Comparison of ENCODE assay signal across 8 cellular contexts in genomic region chr3:187744169-187745151, GRCh38. TPM values are rescaled to one million over a fixed set of nuclear protein-coding genes. Genes with fewer than 3 reads are reported as not detected.
DNase-seq lines count a peak whose midpoint lies in the region; ATAC-seq, FAIRE-seq and TF ChIP-seq lines count a peak whose summit lies in the region.

No MANE protein-coding gene starts in this region.

- no peaks in the 10 kb centered on the region for H3K9me3 Mint-ChIP-seq in activated CD8-positive, alpha-beta T cell treated with anti-CD3 and anti-CD28 coated beads, Interleukin-2, amount 10 ng/mL, durations not matched to agents 7 days and 5 days (ENCODE audit: insufficient read depth)
- no peaks in the 10 kb centered on the region for H3K9me3 Mint-ChIP-seq in memory B cell
- H3K9me3 Mint-ChIP-seq in stimulated activated naive B cell treated with anti-CD40 and anti-IgM and Interleukin-4, amounts not matched to agents 10 μg/mL and 1 μg/mL and 100 μg/mL, for 72 hours, result no peaks in the 10 kb centered on the region

- no peak overlapping the region; the same call in 1 of the 2 replicates for H2AK5ac ChIP-seq in H1 (ENCODE audit: low read depth, low read length)

- no peak overlapping the region for H3K23ac ChIP-seq in H1 (ENCODE audit: insufficient read length)

- TF ChIP-seq EP300 in H1 (IDR thresholded peaks at IDR 0.05; ENCODE audit: borderline replicate concordance in 1 of 2, low read depth in 2 of 2, low read length in 2 of 2), result no peak

- no peak overlapping the region for H2BK15ac ChIP-seq in H1 (ENCODE audit: low read length)

- no peak overlapping the region for H3K14ac ChIP-seq in H1 (ENCODE audit: insufficient read length)

- H3K27me3 Mint-ChIP-seq in activated CD8-positive, alpha-beta T cell treated with anti-CD3 and anti-CD28 coated beads, Interleukin-2, amount 10 ng/mL, durations not matched to agents 7 days and 5 days (ENCODE audit: low read depth), result no peaks in the 10 kb centered on the region
- H3K27me3 Mint-ChIP-seq in memory B cell, result no peaks in the 10 kb centered on the region
- no peaks in the 10 kb centered on the region for H3K27me3 Mint-ChIP-seq in stimulated activated naive B cell treated with anti-CD40 and anti-IgM and Interleukin-4, amounts not matched to agents 10 μg/mL and 1 μg/mL and 100 μg/mL, for 72 hours

- peak; percentile 64 for DNase-seq in Daoy (ENCODE audit: low read depth)
- peak; percentile 71 for DNase-seq in NCI-H2107 (lab: John Stamatoyannopoulos, UW)
- DNase-seq in activated CD8-positive, alpha-beta T cell treated with anti-CD3 and anti-CD28 coated beads, Interleukin-2, amount 10 ng/mL, durations not matched to agents 7 days and 5 days, result peak; percentile 64
- DNase-seq in H1 (ENCODE audit: low read depth in 1 of 2, low spot score in 2 of 2), result no peak
- peak; percentile 29 to 47 for DNase-seq in memory B cell (ENCODE audit: low spot score in 2 of 2)
- DNase-seq in stimulated activated naive B cell treated with anti-CD40 and anti-IgM and Interleukin-4, amounts not matched to agents 10 μg/mL and 1 μg/mL and 100 μg/mL, for 72 hours, result peak; percentile 53
- no peak for DNase-seq in GM10248 (ENCODE audit: extremely low spot score)

- no peaks in the 10 kb centered on the region for H3K9me3 ChIP-seq in H1 (ENCODE audit: insufficient read depth in 2 of 2, low read depth in 1 of 2, low read length in 1 of 2)

- FAIRE-seq in H1 (lab: Jason Lieb, UNC), result no peak

- CTCF ChIA-PET in activated CD8-positive, alpha-beta T cell treated with anti-CD3 and anti-CD28 coated beads, Interleukin-2, amount 10 ng/mL, durations not matched to agents 7 days and 5 days (lab: Charles Lee), result interaction anchor here (0.8 to 6.4 kb wide), 18 partner anchors 55 to 1297 kb away, joined by 3 to 101 read pairs (median 10); partner anchors contain the start of gene LPP
- CTCF ChIA-PET in H1 (lab: Charles Lee; ENCODE audit: partially characterized antibody) (interaction anchor here (0.5 to 1.9 kb wide), 14 partner anchors 82 to 1910 kb away, joined by 3 to 12 read pairs (median 3); partner anchors contain the start of gene LPP), GM10248 (lab: Yijun Ruan, JAX) (interaction anchor here (1.3 to 6.2 kb wide), 4 partner anchors 8 to 1210 kb away, joined by 3 to 54 read pairs (median 19); no protein-coding TSS in a partner anchor)

- peaks cover 0 to 10% (median 5%) of the 10 kb centered on the region in 4 experiments; a peak in 3 of 7 replicates for H3K27me3 ChIP-seq in H1 (replicated peaks in 1 of 4; ENCODE audit: control insufficient read depth in 3 of 4, extremely low read depth in 1 of 4, insufficient read depth in 3 of 4, low read length in 3 of 4)

- H3K27ac Mint-ChIP-seq in activated CD8-positive, alpha-beta T cell treated with anti-CD3 and anti-CD28 coated beads, Interleukin-2, amount 10 ng/mL, durations not matched to agents 7 days and 5 days, result peak overlapping the region; percentile 100
- peak overlapping the region; percentile 99 for H3K27ac Mint-ChIP-seq in memory B cell
- peak overlapping the region; percentile 100 for H3K27ac Mint-ChIP-seq in stimulated activated naive B cell treated with anti-CD40 and anti-IgM and Interleukin-4, amounts not matched to agents 10 μg/mL and 1 μg/mL and 100 μg/mL, for 72 hours

- H3K36me3 ChIP-seq in H1 (ENCODE audit: control insufficient read depth in 2 of 4, insufficient read depth in 4 of 4, low read length in 3 of 4), result no peaks in the 10 kb centered on the region

- peak overlapping the region; percentile 73 to 90 (median 80) for H3K9ac ChIP-seq in H1 (replicated peaks in 1 of 4; ENCODE audit: extremely low read depth in 1 of 4, low read depth in 3 of 4, low read length in 3 of 4)

- H2AFZ ChIP-seq in H1 (ENCODE audit: low read length), result no peak overlapping the region

- H3K79me1 ChIP-seq in H1 (ENCODE audit: low read depth, low read length), result no peaks in the 10 kb centered on the region

- peak overlapping the region; percentile 79; the same call in 1 of the 2 replicates for H2BK5ac ChIP-seq in H1 (ENCODE audit: low read depth, low read length)

- H4K20me1 ChIP-seq in H1 (replicated peaks in 1 of 2; ENCODE audit: control insufficient read depth in 1 of 2, insufficient read depth in 2 of 2, low read length in 2 of 2), result no peaks in the 10 kb centered on the region

- no peak overlapping the region for H4K5ac ChIP-seq in H1 (ENCODE audit: insufficient read length, low read depth, low read length)

- peaks cover 53% of the 10 kb centered on the region for H3K4me1 Mint-ChIP-seq in activated CD8-positive, alpha-beta T cell treated with anti-CD3 and anti-CD28 coated beads, Interleukin-2, amount 10 ng/mL, durations not matched to agents 7 days and 5 days (ENCODE audit: low read depth)
- peaks cover 46% of the 10 kb centered on the region for H3K4me1 Mint-ChIP-seq in memory B cell
- peaks cover 44 to 68% of the 10 kb centered on the region in 2 donors for H3K4me1 Mint-ChIP-seq in stimulated activated naive B cell treated with anti-CD40 and anti-IgM and Interleukin-4, amounts not matched to agents 10 μg/mL and 1 μg/mL and 100 μg/mL, for 72 hours

- no peak overlapping the region for H4K91ac ChIP-seq in H1 (replicated peaks; ENCODE audit: insufficient read length, low read length)

- peak overlapping the region; percentile 2 for H2BK120ac ChIP-seq in H1 (replicated peaks; ENCODE audit: low read depth, low read length)

- H3K4me3 Mint-ChIP-seq in activated CD8-positive, alpha-beta T cell treated with anti-CD3 and anti-CD28 coated beads, Interleukin-2, amount 10 ng/mL, durations not matched to agents 7 days and 5 days, result peak overlapping the region; percentile 100
- H3K4me3 Mint-ChIP-seq in memory B cell, result peak overlapping the region; percentile 97
- H3K4me3 Mint-ChIP-seq in stimulated activated naive B cell treated with anti-CD40 and anti-IgM and Interleukin-4, amounts not matched to agents 10 μg/mL and 1 μg/mL and 100 μg/mL, for 72 hours, result peak overlapping the region; percentile 95 to 96

- H3K4me3 ChIP-seq in H1 (ENCODE audit: extremely low read depth in 1 of 4, insufficient read depth in 2 of 4, low read depth in 3 of 4, low read length in 4 of 4), result peak overlapping the region; percentile 79 to 91 (median 87)

- peaks cover 30% of the 10 kb centered on the region for H3K36me3 Mint-ChIP-seq in activated CD8-positive, alpha-beta T cell treated with anti-CD3 and anti-CD28 coated beads, Interleukin-2, amount 10 ng/mL, durations not matched to agents 7 days and 5 days (ENCODE audit: low read depth)
- no peaks in the 10 kb centered on the region for H3K36me3 Mint-ChIP-seq in memory B cell
- H3K36me3 Mint-ChIP-seq in stimulated activated naive B cell treated with anti-CD40 and anti-IgM and Interleukin-4, amounts not matched to agents 10 μg/mL and 1 μg/mL and 100 μg/mL, for 72 hours, result peaks cover 7 to 9% of the 10 kb centered on the region in 2 donors

- TF ChIP-seq RAD21 in H1 (IDR thresholded peaks at IDR 0.05 in 1 of 2, conservative IDR thresholded peaks at IDR 0.05 in 1 of 2; ENCODE audit: low read depth in 2 of 2, low read length in 2 of 2), result no peak

- peak overlapping the region; percentile 86 to 90 for H3K4me2 ChIP-seq in H1 (ENCODE audit: insufficient read depth in 1 of 2, low read depth in 2 of 2, low read length in 2 of 2)

- H3K4me1 ChIP-seq in H1 (replicated peaks in 1 of 4; ENCODE audit: control insufficient read depth in 3 of 4, insufficient read depth in 4 of 4, low read length in 3 of 4), result peaks cover 5 to 22% (median 12%) of the 10 kb centered on the region in 4 experiments; a peak in 6 of 7 replicates

- POLR2A ChIA-PET in activated CD8-positive, alpha-beta T cell treated with anti-CD3 and anti-CD28 coated beads, Interleukin-2, amount 10 ng/mL, durations not matched to agents 7 days and 5 days (lab: Charles Lee), result interaction anchor here (0.6 to 9.0 kb wide), 24 partner anchors 55 to 1309 kb away, joined by 3 to 195 read pairs (median 6); partner anchors contain the start of gene LPP
- POLR2A ChIA-PET in H1 (lab: Charles Lee; ENCODE audit: partially characterized antibody), result interaction anchor here (0.8 to 2.9 kb wide), 14 partner anchors 19 to 1203 kb away, joined by 3 to 19 read pairs (median 4); partner anchors contain the start of gene LPP
- POLR2A ChIA-PET in GM10248 (lab: Yijun Ruan, JAX), result no interaction called here

- H3K27ac ChIP-seq in H1 (ENCODE audit: low read depth, low read length), result peak overlapping the region; percentile 25; the same call in 1 of the 2 replicates

- no peak overlapping the region for H3K4ac ChIP-seq in H1 (replicated peaks; ENCODE audit: insufficient read length, low read depth, low read length)

- peaks cover 22% of the 10 kb centered on the region for H3K23me2 ChIP-seq in H1 (ENCODE audit: low read depth, low read length)

- WGBS in H1 (ENCODE audit: extremely low coverage in 1 of 2, insufficient coverage in 1 of 2, insufficient read length in 1 of 2, insufficient replicate concordance in 2 of 2, low coverage in 1 of 2, low lambda C conversion rate in 2 of 2, missing lambda C conversion rate in 1 of 2), 2 experiments, result 2% methylated on average over 48 of the region's 55 CpGs; no CpG with 5 or more reads in 1 of the 2 experiments

- peak overlapping the region; percentile 77; the same call in 1 of the 2 replicates for H2BK12ac ChIP-seq in H1 (ENCODE audit: low read depth, low read length)

- H3K56ac ChIP-seq in H1 (replicated peaks; ENCODE audit: insufficient read length, low read depth, low read length), result peak overlapping the region; percentile 42

- 0 out of 2 replicates have a peak overlapping the region, but pooled peaks have one; percentile 5 for H4K8ac ChIP-seq in H1 (ENCODE audit: extremely low read depth, insufficient read depth, low read length)

- H3K18ac ChIP-seq in H1 (ENCODE audit: extremely low read depth, low read length), result peak overlapping the region; percentile 38; the same call in 1 of the 2 replicates

- peaks cover 0 to 12% of the 10 kb centered on the region in 2 experiments; a peak in 1 of 4 replicates for H3K79me2 ChIP-seq in H1 (ENCODE audit: control insufficient read depth in 1 of 2, insufficient read depth in 2 of 2, low read length in 2 of 2)

- H2BK20ac ChIP-seq in H1 (ENCODE audit: low read length), result no peak overlapping the region

- peak in 1 of 2 experiments; percentile 91; a peak in 1 of 3 replicates for TF ChIP-seq POLR2A in H1 (IDR thresholded peaks at IDR 0.05; ENCODE audit: control extremely low read depth in 1 of 2, low read depth in 2 of 2, low read length in 2 of 2)

- ATAC-seq in activated CD8-positive, alpha-beta T cell treated with anti-CD3 and anti-CD28 coated beads, Interleukin-2, amount 10 ng/mL, durations not matched to agents 7 days and 5 days, result peak; percentile 7
- ATAC-seq in memory B cell (ENCODE audit: low read depth), result no peak
- ATAC-seq in stimulated activated naive B cell treated with anti-CD40 and anti-IgM and Interleukin-4, amounts not matched to agents 10 μg/mL and 1 μg/mL and 100 μg/mL, for 72 hours (replicated peaks), result peak in 1 of 2 donors; percentile 13
- no peak for ATAC-seq in HG03095 (IDR thresholded peaks at IDR 0.05; ENCODE audit: unreplicated experiment)

- no peak for TF ChIP-seq CTCF in H1 (IDR thresholded peaks at IDR 0.05; ENCODE audit: control extremely low read depth in 1 of 3, insufficient read depth in 1 of 3, low read depth in 1 of 3, low read length in 3 of 3)
- TF ChIP-seq CTCF in GM10248 (IDR thresholded peaks at IDR 0.05; ENCODE audit: control extremely low read depth, extremely low read depth, low read depth, missing control alignments), result no peak

RNA-seq across cellular contexts. Expression of gene BCL6, which starts 0.8 kb away (rescaled TPM):
- 1.8 and 2.3 TPM in 2 replicates for total RNA-seq in Daoy (2014; rRNA removed; shearing (Covaris generic))
- 10 to 100 TPM; 11.8 to 12.6 TPM for total RNA-seq in activated CD8-positive, alpha-beta T cell treated with anti-CD3 and anti-CD28 coated beads, Interleukin-2, amount 10 ng/mL, durations not matched to agents 7 days and 5 days
- total RNA-seq in H1 (2021; fragmentation: NEBNext Ultra II Directional; extraction: Animal tissue kit (Norgen Biotek cat#: 25700)), result 8.7 and 10.4 TPM in 2 replicates
- polyA plus RNA-seq in H1 (2011; rRNA removed), result 5.7 and 9.4 TPM in 2 replicates
- 8.0 TPM for polyA plus RNA-seq in H1 (2011; cell fraction: cytosol; rRNA removed)
- polyA plus RNA-seq in H1 (2011; cell fraction: nucleus; rRNA removed), result 29.9 TPM
- polyA plus RNA-seq in H1 (2012, experiment 1 of 2), result 11.7 to 15.2 TPM (median 14.1 TPM) in 4 replicates
- polyA plus RNA-seq in H1 (2012, experiment 2 of 2), result 2.8 TPM
- polyA plus RNA-seq in H1 (2013, experiment 1 of 2), result 4.0 TPM
- polyA plus RNA-seq in H1 (2013, experiment 2 of 2), result 3.6 TPM
- 5.8 and 12.6 TPM in 2 replicates for polyA minus RNA-seq in H1 (2011; rRNA and poly(A)+ RNA removed)
- polyA minus RNA-seq in H1 (2011; cell fraction: cytosol; rRNA and poly(A)+ RNA removed), result 7.0 TPM
- 10.8 TPM for polyA minus RNA-seq in H1 (2011; cell fraction: nucleus; rRNA and poly(A)+ RNA removed)

RNA-seq across cellular contexts. Expression of gene RTP2, which starts 42.1 kb away (rescaled TPM):
- total RNA-seq in Daoy (2014; rRNA removed; shearing (Covaris generic)), result not detected in 2 replicates
- total RNA-seq in activated CD8-positive, alpha-beta T cell treated with anti-CD3 and anti-CD28 coated beads, Interleukin-2, amount 10 ng/mL, durations not matched to agents 7 days and 5 days, result not detected
- not detected in 2 replicates for total RNA-seq in H1 (2021; fragmentation: NEBNext Ultra II Directional; extraction: Animal tissue kit (Norgen Biotek cat#: 25700))
- not detected in 2 replicates for polyA plus RNA-seq in H1 (2011; rRNA removed)
- polyA plus RNA-seq in H1 (2011; cell fraction: cytosol; rRNA removed), result not detected
- not detected for polyA plus RNA-seq in H1 (2011; cell fraction: nucleus; rRNA removed)
- not detected in 4 replicates for polyA plus RNA-seq in H1 (2012, experiment 1 of 2)
- not detected for polyA plus RNA-seq in H1 (2012, experiment 2 of 2)
- not detected for polyA plus RNA-seq in H1 (2013, experiment 1 of 2)
- polyA plus RNA-seq in H1 (2013, experiment 2 of 2), result not detected
- not detected in 2 replicates for polyA minus RNA-seq in H1 (2011; rRNA and poly(A)+ RNA removed)
- not detected for polyA minus RNA-seq in H1 (2011; cell fraction: cytosol; rRNA and poly(A)+ RNA removed)
- polyA minus RNA-seq in H1 (2011; cell fraction: nucleus; rRNA and poly(A)+ RNA removed), result not detected

Comparison
In these comparisons a context has a peak if more than half of its experiments do, and no peak if none do; other contexts are left out.
1. DNase-seq: peak in Daoy (single experiment), NCI-H2107 (single experiment), activated CD8-positive, alpha-beta T cell treated with anti-CD3 and anti-CD28 coated beads, Interleukin-2, amount 10 ng/mL, durations not matched to agents 7 days and 5 days (single experiment), memory B cell (2 of 2) and stimulated activated naive B cell treated with anti-CD40 and anti-IgM and Interleukin-4, amounts not matched to agents 10 μg/mL and 1 μg/mL and 100 μg/mL, for 72 hours (single experiment); none in H1 (0 of 2) and GM10248 (single experiment).
2. Peak in every context shown above with its lines, with median percentiles within 50 percentile points of each other: H3K27ac Mint-ChIP-seq and H3K4me3 Mint-ChIP-seq.